22 cellular contexts compared by ENCODE assay signal in genomic region chr9:98830554-98830953, GRCh38.
"Had no signal": no experiment of that assay in that cellular context is flagged by ENCODE, and none has a peak within 500 bp of the region (broad histone marks: within the 10 kb centered on the region; RNA-seq: fewer than 3 reads in every experiment).

No MANE protein-coding gene starts in this region.

- H3K27ac ChIP-seq: esophagus squamous epithelium, gastroesophageal sphincter, left ventricle myocardium inferior, lower lobe of right lung, parathyroid adenoma, prostate gland, right lobe of liver, suprapubic skin, thyroid gland, upper lobe of left lung, vagina had no signal

- H3K27me3 ChIP-seq: esophagus squamous epithelium, gastroesophageal sphincter, right lobe of liver, suprapubic skin, thyroid gland, upper lobe of left lung, vagina had no signal

- DNase-seq: effector memory CD8-positive, alpha-beta T cell; esophagus squamous epithelium; foreskin fibroblast; glutamatergic neuron; immature natural killer cell; kidney; left cardiac atrium; left ventricle myocardium inferior; lower lobe of right lung; right lobe of liver; stimulated activated CD4-positive, alpha-beta T cell treated with anti-CD3 and anti-CD28 coated beads, Interleukin-4, amount 100 ng/mL, for 1 hour; stimulated activated CD8-positive, alpha-beta memory T cell treated with anti-CD3 and anti-CD28 coated beads, Interleukin-4, amount 100 ng/mL, for 48 hours; stimulated activated naive CD8-positive, alpha-beta T cell treated with anti-CD3 and anti-CD28 coated beads, Interleukin-15, Interleukin-2, amounts not matched to agents 100 U/mL and 50 U/mL, for 24 hours; thyroid gland; upper lobe of left lung had no signal

- H3K36me3 ChIP-seq: left ventricle myocardium inferior, prostate gland, right lobe of liver, suprapubic skin, vagina had no signal

- H3K9me3 ChIP-seq: esophagus squamous epithelium, gastroesophageal sphincter, left ventricle myocardium inferior, lower lobe of right lung, prostate gland, right lobe of liver, suprapubic skin, thyroid gland, upper lobe of left lung, vagina had no signal

- H3K4me3 ChIP-seq: esophagus squamous epithelium, gastroesophageal sphincter, left ventricle myocardium inferior, lower lobe of right lung, prostate gland, right lobe of liver, suprapubic skin, thyroid gland, upper lobe of left lung, vagina had no signal

- ATAC-seq: effector memory CD8-positive, alpha-beta T cell; gastroesophageal sphincter; left cardiac atrium; natural killer cell treated with Interleukin-12 subunit alpha and Interleukin-12 subunit beta and Interleukin-15 and Interleukin-18, amount 100 ng/mL, for 72 hours; right lobe of liver; stimulated activated effector memory CD8-positive, alpha-beta T cell treated with anti-CD3 and anti-CD28 coated beads, Interleukin-12 subunit alpha, Interleukin-12 subunit beta, amount 100 ng/mL, for 72 hours; stimulated activated naive CD8-positive, alpha-beta T cell treated with anti-CD3 and anti-CD28 coated beads, Interleukin-15, Interleukin-2, amounts not matched to agents 100 U/mL and 50 U/mL, for 24 hours had no signal

- H3K4me1 ChIP-seq: esophagus squamous epithelium, gastroesophageal sphincter, parathyroid adenoma, prostate gland, right lobe of liver, suprapubic skin, thyroid gland, vagina had no signal
